11 cellular contexts compared by ENCODE assay signal in the genomic region with DNA sequence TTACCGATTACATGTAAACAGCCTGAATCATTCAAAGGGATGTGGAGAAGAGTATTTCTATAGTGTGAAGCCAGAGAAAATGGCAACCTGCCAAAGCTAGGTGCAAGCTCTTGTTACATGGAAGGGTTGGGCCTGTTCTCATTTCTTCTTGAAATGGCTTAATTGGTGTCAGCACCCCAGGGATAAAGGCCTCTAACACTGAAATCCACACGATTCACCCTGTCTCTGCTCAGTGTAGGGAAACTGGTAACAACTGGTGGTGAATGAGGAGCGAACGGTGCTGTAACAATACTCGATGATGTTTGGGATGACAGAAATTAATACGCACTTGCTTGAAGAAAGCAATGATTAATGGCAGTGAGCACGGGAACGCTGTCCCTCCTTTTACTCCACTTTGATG. TPM values are rescaled to one million over a fixed set of nuclear protein-coding genes. Genes with fewer than 3 reads are reported as not detected.
DNase-seq lines count a peak whose midpoint lies in the region; ATAC-seq and TF ChIP-seq lines count a peak whose summit lies in the region.
"Had no signal": no experiment of that assay in that cellular context is flagged by ENCODE, and none has a peak within 500 bp of the region (broad histone marks: within the 10 kb centered on the region; RNA-seq: fewer than 3 reads in every experiment).

No MANE protein-coding gene starts in this region.

- no peaks in the 10 kb centered on the region for H3K36me3 ChIP-seq in breast epithelium
- H3K36me3 ChIP-seq in stomach smooth muscle (ENCODE audit: control insufficient read depth in 2 of 2, insufficient read depth in 2 of 2, low read length in 2 of 2): no peaks in the 10 kb centered on the region
- H3K36me3 ChIP-seq in left lung: no peaks in the 10 kb centered on the region

- TF ChIP-seq CTCF in MCF 10A (IDR thresholded peaks at IDR 0.05; ENCODE audit: unreplicated experiment): no peak
- TF ChIP-seq CTCF in breast epithelium (IDR thresholded peaks at IDR 0.05): no peak
- TF ChIP-seq CTCF in left lung (IDR thresholded peaks at IDR 0.05): no peak
- no peak for TF ChIP-seq CTCF in CD14-positive monocyte (IDR thresholded peaks at IDR 0.05)

- H3K36me3 Mint-ChIP-seq in MCF 10A (ENCODE audit: insufficient read depth, unreplicated experiment) (peaks cover 7% of the 10 kb centered on the region), CD14-positive monocyte (peaks cover 0 to 5% of the 10 kb centered on the region in 2 donors)

- TF ChIP-seq POLR2A in breast epithelium (IDR thresholded peaks at IDR 0.05): no peak

- peak overlapping the region in 1 of 2 donors; percentile 22 for H3K9ac ChIP-seq in stomach smooth muscle (ENCODE audit: low read length in 2 of 2)

- H3K9me3 Mint-ChIP-seq in MCF 10A (ENCODE audit: unreplicated experiment) (no peaks in the 10 kb centered on the region), CD14-positive monocyte (no peaks in the 10 kb centered on the region)

- no peak overlapping the region for H3K4me3 Mint-ChIP-seq in MCF 10A (ENCODE audit: unreplicated experiment)
- no peak overlapping the region for H3K4me3 Mint-ChIP-seq in CD14-positive monocyte

- peaks cover 9% of the 10 kb centered on the region for H3K4me1 Mint-ChIP-seq in MCF 10A (ENCODE audit: insufficient read depth, unreplicated experiment)
- peaks cover 42% of the 10 kb centered on the region for H3K4me1 Mint-ChIP-seq in CD14-positive monocyte

- H3K27me3 ChIP-seq in breast epithelium: no peaks in the 10 kb centered on the region
- no peaks in the 10 kb centered on the region for H3K27me3 ChIP-seq in stomach smooth muscle (ENCODE audit: control insufficient read depth in 1 of 2, insufficient read depth in 2 of 2, low read length in 2 of 2)
- no peaks in the 10 kb centered on the region for H3K27me3 ChIP-seq in left lung

- H3K27ac Mint-ChIP-seq in MCF 10A (ENCODE audit: low read depth, unreplicated experiment): no peak overlapping the region
- peak overlapping the region in 1 of 7 donors; percentile 37 for H3K27ac Mint-ChIP-seq in CD14-positive monocyte

- POLR2A ChIA-PET in MCF 10A (lab: Yijun Ruan, JAX): interaction anchor here (0.6 to 2.9 kb wide), 6 partner anchors 9 to 946 kb away, joined by 3 to 30 read pairs (median 4); no protein-coding TSS in a partner anchor

- H3K4me1 ChIP-seq in breast epithelium (no peaks in the 10 kb centered on the region), stomach smooth muscle (ENCODE audit: control insufficient read depth, insufficient read depth, low read length) (peaks cover 25% of the 10 kb centered on the region), left lung (peaks cover 7 to 31% of the 10 kb centered on the region in 2 donors)

- H3K27ac ChIP-seq in breast epithelium: no peak overlapping the region
- peak overlapping the region; percentile 31 for H3K27ac ChIP-seq in stomach smooth muscle (ENCODE audit: low read length)
- no peak overlapping the region for H3K27ac ChIP-seq in left lung
- H3K27ac ChIP-seq: 22Rv1 had no signal

- CTCF ChIA-PET in MCF 10A (lab: Yijun Ruan, JAX): no interaction called here

- no TSS peak for BruUV-seq in MCF 10A (replicated peaks; lab: Mats Ljungman, UMichigan)

- H3K9me3 ChIP-seq in breast epithelium (no peaks in the 10 kb centered on the region), stomach smooth muscle (ENCODE audit: control insufficient read depth in 2 of 2, low read length in 2 of 2) (no peaks in the 10 kb centered on the region), left lung (no peaks in the 10 kb centered on the region)

- H3K4me3 ChIP-seq in breast epithelium (no peak overlapping the region), stomach smooth muscle (ENCODE audit: low read length in 2 of 2) (peak overlapping the region in 1 of 2 donors; percentile 54), left lung (no peak overlapping the region)

- no peak for ATAC-seq in left lung
- ATAC-seq in GM18861 (IDR thresholded peaks at IDR 0.05; ENCODE audit: unreplicated experiment): no peak

- intact Hi-C loops in MCF 10A (cut with micrococcal nuclease): no loop called here
- intact Hi-C loops in breast epithelium (cut with DNase I; ENCODE audit: low total_unique reads): no loop called here
- intact Hi-C loops in left lung (cut with DNase I): no loop called here
- intact Hi-C loops in CD14-positive monocyte (cut with micrococcal nuclease): no loop called here

- H3K27me3 Mint-ChIP-seq in MCF 10A (ENCODE audit: insufficient read depth, unreplicated experiment): no peaks in the 10 kb centered on the region
- H3K27me3 Mint-ChIP-seq in CD14-positive monocyte (ENCODE audit: low read depth in 3 of 3): no peaks in the 10 kb centered on the region

- DNase-seq in MCF 10A (ENCODE audit: unreplicated experiment) (peak; percentile 79), breast epithelium (ENCODE audit: low spot score in 2 of 2) (no peak), NCI-H510A treated with DMSO at 0.1 percent for 48 hours (lab: John Stamatoyannopoulos, UW) (peak; percentile 96), dermis blood vessel endothelial cell (peak; percentile 60), left lung (no peak), CD14-positive monocyte (ENCODE audit: low spot score) (no peak)
- DNase-seq: activated CD4-positive, alpha-beta T cell treated with anti-CD3 and anti-CD28 coated beads, Interleukin-2, amount 50 U/mL, for 48 hours; effector CD4-positive, alpha-beta T cell had no signal

RNA-seq across cellular contexts. Expression of a gene that starts 16.2 kb away (rescaled TPM):
- total RNA-seq in MCF 10A (2022) (17.5 and 21.4 TPM in 2 replicates), breast epithelium (10 to 100 TPM; 29.5 to 31.2 (median 29.8) TPM), dermis blood vessel endothelial cell (10.2 and 12.3 TPM in 2 replicates), left lung (10 to 100 TPM; 36.3 to 53.6 TPM)
- polyA plus RNA-seq in CD14-positive monocyte: 1 to 10 TPM; 6.6 to 7.1 TPM

RNA-seq across cellular contexts. Expression of a gene that starts 56.4 kb away (rescaled TPM):
- total RNA-seq in MCF 10A (2022): 74.9 and 111 TPM in 2 replicates
- 10 to 100 TPM; 61.3 to 81.9 (median 78.6) TPM for total RNA-seq in breast epithelium
- 82.5 and 84.4 TPM in 2 replicates for total RNA-seq in dermis blood vessel endothelial cell
- total RNA-seq in left lung: 10 to 100 TPM; 68.3 to 89.5 TPM
- 10 to 100 TPM; 39.9 to 44.1 TPM for polyA plus RNA-seq in CD14-positive monocyte

Comparison
In these comparisons a context has a peak if more than half of its experiments do, and no peak if none do; other contexts are left out.
1. DNase-seq: peak in MCF 10A (single experiment), NCI-H510A treated with DMSO at 0.1 percent for 48 hours (single experiment) and dermis blood vessel endothelial cell (single experiment); none in breast epithelium (0 of 2), left lung (0 of 2) and CD14-positive monocyte (single experiment).